In the genomic region with DNA sequence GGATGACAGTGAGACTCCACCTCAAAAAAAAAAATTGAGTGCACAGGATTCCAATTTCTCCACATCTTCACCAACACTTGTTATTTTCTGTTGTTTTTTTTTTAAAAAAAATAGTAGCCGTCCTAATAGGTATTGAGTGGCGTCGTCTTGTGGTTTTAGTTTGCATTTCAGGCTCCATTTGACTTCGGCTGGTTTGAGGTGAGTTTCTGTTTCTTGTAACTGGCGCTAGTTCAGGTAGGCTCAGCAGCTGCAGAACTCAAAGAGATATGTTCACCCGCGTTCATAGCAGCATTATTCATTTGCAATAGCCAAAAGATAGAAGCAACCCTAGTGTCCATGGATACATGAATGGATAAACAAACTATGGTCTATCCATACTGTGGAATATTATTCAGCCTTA, we compare ENCODE assay signal across 20 cellular contexts. TPM values are rescaled to one million over a fixed set of nuclear protein-coding genes. Genes with fewer than 3 reads are reported as not detected.
A peak's percentile ranks its signal among the peaks of the same experiment; 100 is the strongest.
DNase-seq lines count a peak whose midpoint lies in the region; ATAC-seq and TF ChIP-seq lines count a peak whose summit lies in the region.
"Had no signal": no experiment of that assay in that cellular context is flagged by ENCODE, and none has a peak within 500 bp of the region (broad histone marks: within the 10 kb centered on the region; RNA-seq: fewer than 3 reads in every experiment).

No MANE protein-coding gene starts in this region.

- intact Hi-C loops in natural killer cell (cut with micrococcal nuclease): no loop called here

- H3K9me3 ChIP-seq in OCI-LY1 (ENCODE audit: low read length): peaks cover 3% of the 10 kb centered on the region; the same call in 1 of the 2 replicates
- H3K9me3 ChIP-seq: heart right ventricle, vagina had no signal

- H3K27ac Mint-ChIP-seq in natural killer cell treated with Interleukin-12 subunit alpha and Interleukin-12 subunit beta and Interleukin-15 and Interleukin-18, amount 100 ng/mL, for 72 hours: no peak overlapping the region
- no peak overlapping the region for H3K27ac Mint-ChIP-seq in natural killer cell
- H3K27ac Mint-ChIP-seq: stimulated activated naive B cell treated with anti-CD40 and anti-IgM and Interleukin-4, amounts not matched to agents 10 μg/mL and 1 μg/mL and 100 μg/mL, for 72 hours had no signal

- no peak for ATAC-seq in natural killer cell treated with Interleukin-12 subunit alpha and Interleukin-12 subunit beta and Interleukin-15 and Interleukin-18, amount 100 ng/mL, for 72 hours
- no peak for ATAC-seq in natural killer cell
- peak; percentile 40 for ATAC-seq in HG02623 (IDR thresholded peaks at IDR 0.05; ENCODE audit: unreplicated experiment)
- ATAC-seq in HG03432 (IDR thresholded peaks at IDR 0.05; ENCODE audit: unreplicated experiment): no peak
- ATAC-seq: heart right ventricle, left colon had no signal

- TF ChIP-seq CTCF in natural killer cell (IDR thresholded peaks at IDR 0.05) (no peak), OCI-LY1 (IDR thresholded peaks at IDR 0.05; ENCODE audit: low read length) (no peak)

- H3K36me3 Mint-ChIP-seq in natural killer cell treated with Interleukin-12 subunit alpha and Interleukin-12 subunit beta and Interleukin-15 and Interleukin-18, amount 100 ng/mL, for 72 hours: no peaks in the 10 kb centered on the region
- H3K36me3 Mint-ChIP-seq in natural killer cell: no peaks in the 10 kb centered on the region
- H3K36me3 Mint-ChIP-seq: stimulated activated naive B cell treated with anti-CD40 and anti-IgM and Interleukin-4, amounts not matched to agents 10 μg/mL and 1 μg/mL and 100 μg/mL, for 72 hours had no signal

- 0 out of 2 replicates have a peak, but pooled peaks cover 3% of the 10 kb centered on the region for H3F3A ChIP-seq in OCI-LY1 (ENCODE audit: insufficient read depth, low read length)

- no peaks in the 10 kb centered on the region for H3K4me1 Mint-ChIP-seq in natural killer cell treated with Interleukin-12 subunit alpha and Interleukin-12 subunit beta and Interleukin-15 and Interleukin-18, amount 100 ng/mL, for 72 hours (ENCODE audit: low read depth in 2 of 2)
- peaks cover 0 to 5% of the 10 kb centered on the region in 2 donors for H3K4me1 Mint-ChIP-seq in natural killer cell

- peak overlapping the region; percentile 39; the same call in 1 of the 2 replicates for H3K4me2 ChIP-seq in OCI-LY1 (ENCODE audit: low read length)

- peaks cover 10 to 12% of the 10 kb centered on the region in 2 donors for H3K27me3 Mint-ChIP-seq in natural killer cell treated with Interleukin-12 subunit alpha and Interleukin-12 subunit beta and Interleukin-15 and Interleukin-18, amount 100 ng/mL, for 72 hours
- H3K27me3 Mint-ChIP-seq in natural killer cell (ENCODE audit: low read depth in 2 of 2): peaks cover 0 to 18% of the 10 kb centered on the region in 2 donors

- H3K79me2 ChIP-seq in OCI-LY1 (ENCODE audit: insufficient read depth, low read length): no peaks in the 10 kb centered on the region

- no peaks in the 10 kb centered on the region; the same call in 1 of the 2 replicates for H3K36me3 ChIP-seq in OCI-LY1 (ENCODE audit: insufficient read depth, low read length)
- H3K36me3 ChIP-seq: heart right ventricle, vagina had no signal

- H3K4me3 Mint-ChIP-seq in natural killer cell treated with Interleukin-12 subunit alpha and Interleukin-12 subunit beta and Interleukin-15 and Interleukin-18, amount 100 ng/mL, for 72 hours: no peak overlapping the region
- no peak overlapping the region for H3K4me3 Mint-ChIP-seq in natural killer cell
- H3K4me3 Mint-ChIP-seq: stimulated activated naive B cell treated with anti-CD40 and anti-IgM and Interleukin-4, amounts not matched to agents 10 μg/mL and 1 μg/mL and 100 μg/mL, for 72 hours had no signal

- DNase-seq in natural killer cell treated with Interleukin-12 subunit alpha and Interleukin-12 subunit beta and Interleukin-15 and Interleukin-18, amount 100 ng/mL, for 72 hours (ENCODE audit: low spot score): peak; percentile 2
- DNase-seq in natural killer cell (no peak), DMS114 treated with DMSO at 0.1 percent for 48 hours (lab: John Stamatoyannopoulos, UW; ENCODE audit: unreplicated experiment) (no peak), activated gamma-delta T cell treated with Interleukin-2 at 50 U/mL for 16 hours (no peak), NCI-H1092 treated with DMSO at 0.1 percent for 48 hours (lab: John Stamatoyannopoulos, UW) (no peak)
- DNase-seq: activated CD4-positive, alpha-beta T cell treated with anti-CD3 and anti-CD28 coated beads, Interleukin-2, amount 50 U/mL, for 4 hours; DND-41; heart right ventricle; left colon; NCI-H1048; NCI-H446 treated with DMSO at 0.1 percent for 48 hours; retina; stimulated activated CD4-positive, alpha-beta T cell treated with anti-CD3 and anti-CD28 coated beads, Interleukin-2, amount 100 ng/mL, for 48 hours; stimulated activated naive B cell treated with anti-CD40 and anti-IgM and Interleukin-4, amounts not matched to agents 10 μg/mL and 1 μg/mL and 100 μg/mL, for 72 hours had no signal

- no peaks in the 10 kb centered on the region for H3K9me3 Mint-ChIP-seq in natural killer cell treated with Interleukin-12 subunit alpha and Interleukin-12 subunit beta and Interleukin-15 and Interleukin-18, amount 100 ng/mL, for 72 hours
- H3K9me3 Mint-ChIP-seq in natural killer cell: no peaks in the 10 kb centered on the region
- H3K9me3 Mint-ChIP-seq: stimulated activated naive B cell treated with anti-CD40 and anti-IgM and Interleukin-4, amounts not matched to agents 10 μg/mL and 1 μg/mL and 100 μg/mL, for 72 hours had no signal

- H3K27me3 ChIP-seq in OCI-LY1 (ENCODE audit: insufficient read depth, low read length): peaks cover 15% of the 10 kb centered on the region
- H3K27me3 ChIP-seq: vagina had no signal

- H3K9me2 ChIP-seq in OCI-LY1 (ENCODE audit: low read depth, low read length): no peaks in the 10 kb centered on the region

- peak overlapping the region; percentile 82 for H3K27ac ChIP-seq in OCI-LY1 (ENCODE audit: low read depth, low read length, poor library complexity, severe bottlenecking)
- H3K27ac ChIP-seq: heart right ventricle, vagina had no signal

- H2AFZ ChIP-seq in OCI-LY1 (ENCODE audit: low read length): no peak overlapping the region

- H3K4me1 ChIP-seq in OCI-LY1 (ENCODE audit: insufficient read depth, low read length, severe bottlenecking): peaks cover 43% of the 10 kb centered on the region
- H3K4me1 ChIP-seq: vagina had no signal

- no peaks in the 10 kb centered on the region for H4K20me1 ChIP-seq in OCI-LY1 (ENCODE audit: insufficient read depth, low read length)

- H3K9ac ChIP-seq in OCI-LY1 (ENCODE audit: low read length): no peak overlapping the region

- H3K4me3 ChIP-seq in OCI-LY1 (ENCODE audit: low read depth, low read length, poor library complexity, severe bottlenecking): no peak overlapping the region
- H3K4me3 ChIP-seq: heart right ventricle, vagina had no signal

RNA-seq across cellular contexts. Expression of a gene that starts 44.7 kb away (rescaled TPM):
- total RNA-seq in natural killer cell treated with Interleukin-12 subunit alpha and Interleukin-12 subunit beta and Interleukin-15 and Interleukin-18, amount 100 ng/mL, for 72 hours: not detected
- total RNA-seq in natural killer cell: not detected
- total RNA-seq: chondrocyte, epithelial cell of proximal tubule, heart right ventricle, left colon, vagina had no signal
